ENCODE assay signal across 30 cellular contexts in the genomic region with DNA sequence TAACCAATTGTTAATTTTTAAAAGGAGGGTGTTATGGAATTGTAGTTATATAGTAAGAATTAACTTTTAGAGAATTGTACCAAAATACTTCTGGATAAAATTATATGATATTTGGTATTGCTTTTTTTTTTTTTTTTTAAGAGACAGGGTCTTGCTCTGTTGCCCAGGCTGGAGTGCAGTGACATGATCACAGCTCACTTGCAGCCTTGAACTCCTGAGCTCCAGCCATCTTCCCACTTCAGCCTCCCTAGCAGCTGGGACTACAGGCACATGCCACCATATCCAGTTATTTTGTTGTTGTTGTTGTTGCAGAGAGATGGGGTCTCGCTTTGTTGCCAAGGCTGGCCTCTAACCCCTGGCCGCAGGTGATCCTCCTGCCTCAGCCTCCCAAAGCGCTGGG.
"Had no signal": no experiment of that assay in that cellular context is flagged by ENCODE, and none has a peak within 500 bp of the region (broad histone marks: within the 10 kb centered on the region; RNA-seq: fewer than 3 reads in every experiment).

No MANE protein-coding gene starts in this region.

- ATAC-seq: activated T-cell treated with anti-CD3 and anti-CD28 coated beads, Interleukin-2, amount 50 U/mL, for 72 hours; effector memory CD8-positive, alpha-beta T cell; gastroesophageal sphincter; heart right ventricle had no signal

- H3K27me3 Mint-ChIP-seq: activated CD4-positive, alpha-beta memory T cell treated with anti-CD3 and anti-CD28 coated beads, Interleukin-2, amount 10 ng/mL, durations not matched to agents 7 days and 5 days; activated CD4-positive, alpha-beta T cell treated with anti-CD3 and anti-CD28 coated beads, Interleukin-2, amount 10 ng/mL, durations not matched to agents 7 days and 5 days; activated naive CD8-positive, alpha-beta T cell; activated T-cell treated with anti-CD3 and anti-CD28 coated beads, Interleukin-2, amount 50 U/mL, for 24 hours; effector memory CD8-positive, alpha-beta T cell had no signal

- FAIRE-seq: astrocyte, bronchial epithelial cell, colon, endothelial cell of umbilical vein had no signal

- H3K9me3 ChIP-seq: esophagus squamous epithelium, gastroesophageal sphincter, heart right ventricle had no signal

- H3K27ac ChIP-seq: brain microvascular endothelial cell, epithelial cell of prostate, esophagus squamous epithelium, gastroesophageal sphincter, heart right ventricle had no signal

- H3K4me3 ChIP-seq: esophagus squamous epithelium, gastroesophageal sphincter, heart right ventricle had no signal

- H3K4me3 Mint-ChIP-seq: activated CD4-positive, alpha-beta memory T cell treated with anti-CD3 and anti-CD28 coated beads, Interleukin-2, amount 10 ng/mL, durations not matched to agents 7 days and 5 days; activated CD4-positive, alpha-beta T cell treated with anti-CD3 and anti-CD28 coated beads, Interleukin-2, amount 10 ng/mL, durations not matched to agents 7 days and 5 days; activated naive CD8-positive, alpha-beta T cell; activated T-cell treated with anti-CD3 and anti-CD28 coated beads, Interleukin-2, amount 50 U/mL, for 24 hours; activated T-cell treated with anti-CD3 and anti-CD28 coated beads, Interleukin-2, amount 50 U/mL, for 72 hours; effector memory CD8-positive, alpha-beta T cell had no signal

- DNase-seq: activated CD4-positive, alpha-beta memory T cell treated with anti-CD3 and anti-CD28 coated beads, Interleukin-2, amount 10 ng/mL, durations not matched to agents 7 days and 5 days; activated CD4-positive, alpha-beta T cell treated with anti-CD3 and anti-CD28 coated beads for 1 hour; activated CD4-positive, alpha-beta T cell treated with anti-CD3 and anti-CD28 coated beads for 4 hours; activated CD4-positive, alpha-beta T cell treated with anti-CD3 and anti-CD28 coated beads, Interleukin-2, amount 10 ng/mL, durations not matched to agents 7 days and 5 days; activated CD4-positive, alpha-beta T cell treated with anti-CD3 and anti-CD28 coated beads, Interleukin-2, amount 50 U/mL, for 4 hours; activated CD8-positive, alpha-beta memory T cell treated with anti-CD3 and anti-CD28 coated beads, Interleukin-2, amount 50 U/mL, for 48 hours; activated gamma-delta T cell; activated naive CD4-positive, alpha-beta T cell treated with anti-CD3 and anti-CD28 coated beads, Interleukin-2, amount 50 U/mL, for 16 hours; activated naive CD4-positive, alpha-beta T cell treated with Interleukin-2 at 50 U/mL for 16 hours; activated T-cell treated with anti-CD3 and anti-CD28 coated beads for 4 hours; activated T-cell treated with anti-CD3 and anti-CD28 coated beads, Interleukin-2, amount 50 U/mL, for 24 hours; activated T-cell treated with anti-CD3 and anti-CD28 coated beads, Interleukin-2, amount 50 U/mL, for 72 hours; amniotic stem cell; anterior cingulate cortex; brain microvascular endothelial cell; cortex of kidney; dermis blood vessel endothelial cell; effector CD4-positive, alpha-beta T cell; effector memory CD8-positive, alpha-beta T cell; esophagus squamous epithelium; foreskin melanocyte; heart right ventricle; T-helper 2 cell had no signal

- H3K36me3 ChIP-seq: brain microvascular endothelial cell, esophagus squamous epithelium, gastroesophageal sphincter, heart right ventricle had no signal

- H3K27ac Mint-ChIP-seq: activated CD4-positive, alpha-beta memory T cell treated with anti-CD3 and anti-CD28 coated beads, Interleukin-2, amount 10 ng/mL, durations not matched to agents 7 days and 5 days; activated CD4-positive, alpha-beta T cell treated with anti-CD3 and anti-CD28 coated beads, Interleukin-2, amount 10 ng/mL, durations not matched to agents 7 days and 5 days; activated naive CD8-positive, alpha-beta T cell; activated T-cell treated with anti-CD3 and anti-CD28 coated beads, Interleukin-2, amount 50 U/mL, for 24 hours; activated T-cell treated with anti-CD3 and anti-CD28 coated beads, Interleukin-2, amount 50 U/mL, for 72 hours had no signal

- H3K4me1 ChIP-seq: gastroesophageal sphincter had no signal

- H3K9me3 Mint-ChIP-seq: activated CD4-positive, alpha-beta memory T cell treated with anti-CD3 and anti-CD28 coated beads, Interleukin-2, amount 10 ng/mL, durations not matched to agents 7 days and 5 days; activated CD4-positive, alpha-beta T cell treated with anti-CD3 and anti-CD28 coated beads, Interleukin-2, amount 10 ng/mL, durations not matched to agents 7 days and 5 days; activated T-cell treated with anti-CD3 and anti-CD28 coated beads, Interleukin-2, amount 50 U/mL, for 24 hours; activated T-cell treated with anti-CD3 and anti-CD28 coated beads, Interleukin-2, amount 50 U/mL, for 72 hours; effector memory CD8-positive, alpha-beta T cell had no signal

- H3K27me3 ChIP-seq: brain microvascular endothelial cell had no signal
